24 cellular contexts compared by ENCODE assay signal in the genomic region with DNA sequence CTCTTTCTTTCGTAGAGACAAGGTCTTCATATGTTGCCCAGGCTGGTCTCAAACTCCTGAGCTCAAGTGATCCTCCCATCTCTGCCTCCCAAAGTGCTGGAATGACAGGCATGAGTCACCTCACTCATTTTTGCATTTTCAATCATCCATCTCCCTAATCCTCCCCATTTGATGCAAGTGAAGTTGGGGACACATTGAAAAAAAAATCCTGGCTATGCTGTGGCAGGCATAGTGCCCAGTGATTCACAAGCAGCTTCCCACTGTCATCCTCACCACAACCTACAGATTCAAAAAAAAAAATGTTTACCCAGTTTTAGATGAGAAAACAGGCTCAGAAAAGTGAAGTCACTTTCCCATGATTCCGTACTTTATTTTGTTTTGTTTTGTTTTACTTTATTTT. TPM values are rescaled to one million over a fixed set of nuclear protein-coding genes. Genes with fewer than 3 reads are reported as not detected.
DNase-seq lines count a peak whose midpoint lies in the region; ATAC-seq and TF ChIP-seq lines count a peak whose summit lies in the region.
"Had no signal": no experiment of that assay in that cellular context is flagged by ENCODE, and none has a peak within 500 bp of the region (broad histone marks: within the 10 kb centered on the region; RNA-seq: fewer than 3 reads in every experiment).

No MANE protein-coding gene starts in this region.

- no TSS peak for BruUV-seq in A673 (replicated peaks; lab: Mats Ljungman, UMichigan)

- no peak overlapping the region for H3K27ac ChIP-seq in A673 (ENCODE audit: low read depth, low read length, poor library complexity, severe bottlenecking)
- no peak overlapping the region for H3K27ac ChIP-seq in upper lobe of right lung
- H3K27ac ChIP-seq: 22Rv1, GM23248 had no signal

- no peak for TF ChIP-seq CTCF in A673 (conservative IDR thresholded peaks at IDR 0.05; ENCODE audit: low read depth, low read length)
- no peak for TF ChIP-seq CTCF in upper lobe of right lung (IDR thresholded peaks at IDR 0.05)
- TF ChIP-seq CTCF in activated CD8-positive, alpha-beta T cell treated with anti-CD3 and anti-CD28 coated beads for 36 hours (IDR thresholded peaks at IDR 0.05), result no peak

- H3K27ac Mint-ChIP-seq in activated CD8-positive, alpha-beta T cell treated with anti-CD3 and anti-CD28 coated beads for 36 hours, result no peak overlapping the region
- H3K27ac Mint-ChIP-seq: CD4-positive, alpha-beta memory T cell had no signal

- H3K27me3 Mint-ChIP-seq in activated CD8-positive, alpha-beta T cell treated with anti-CD3 and anti-CD28 coated beads for 36 hours, result no peaks in the 10 kb centered on the region
- H3K27me3 Mint-ChIP-seq: CD4-positive, alpha-beta memory T cell had no signal

- H3K4me3 ChIP-seq in A673 (ENCODE audit: low read depth, low read length, poor library complexity, severe bottlenecking), result no peak overlapping the region
- no peak overlapping the region for H3K4me3 ChIP-seq in upper lobe of right lung
- H3K4me3 ChIP-seq: GM12878, GM23248 had no signal

- H3K4me1 ChIP-seq in A673 (ENCODE audit: insufficient read depth, low read length, poor library complexity, severe bottlenecking), result no peaks in the 10 kb centered on the region
- H3K4me1 ChIP-seq in upper lobe of right lung, result no peaks in the 10 kb centered on the region

- intact Hi-C loops in A673 (cut with micrococcal nuclease; ENCODE audit: unreplicated experiment), result no loop called here
- intact Hi-C loops in posterior vena cava (cut with DNase I), result no loop called here
- intact Hi-C loops in upper lobe of right lung (cut with DNase I), result no loop called here
- intact Hi-C loops in activated CD8-positive, alpha-beta T cell treated with anti-CD3 and anti-CD28 coated beads for 36 hours (cut with micrococcal nuclease), result no loop called here

- CTCF ChIA-PET in A673 (lab: Charles Lee), result no interaction called here
- CTCF ChIA-PET in activated CD8-positive, alpha-beta T cell treated with anti-CD3 and anti-CD28 coated beads for 36 hours (lab: Charles Lee), result no interaction called here

- no peak for ATAC-seq in upper lobe of right lung
- no peak for ATAC-seq in activated CD8-positive, alpha-beta T cell treated with anti-CD3 and anti-CD28 coated beads for 36 hours
- ATAC-seq: GM12878 had no signal

- no peaks in the 10 kb centered on the region for H3K4me1 Mint-ChIP-seq in activated CD8-positive, alpha-beta T cell treated with anti-CD3 and anti-CD28 coated beads for 36 hours (ENCODE audit: low read depth)
- H3K4me1 Mint-ChIP-seq: CD4-positive, alpha-beta memory T cell had no signal

- H3K9me3 ChIP-seq in A673 (ENCODE audit: low read depth, low read length, poor library complexity, severe bottlenecking) (no peaks in the 10 kb centered on the region), upper lobe of right lung (no peaks in the 10 kb centered on the region)

- POLR2A ChIA-PET in A673 (lab: Charles Lee; ENCODE audit: low non-redundant PET), result interaction anchor here (0.8 kb wide), 1 partner anchor 534 kb away, joined by 21 read pairs; no protein-coding TSS in a partner anchor
- POLR2A ChIA-PET in activated CD8-positive, alpha-beta T cell treated with anti-CD3 and anti-CD28 coated beads for 36 hours (lab: Charles Lee), result no interaction called here

- peaks cover 19% of the 10 kb centered on the region for H3K9me3 Mint-ChIP-seq in activated CD8-positive, alpha-beta T cell treated with anti-CD3 and anti-CD28 coated beads for 36 hours

- no peak overlapping the region for H3K4me3 Mint-ChIP-seq in activated CD8-positive, alpha-beta T cell treated with anti-CD3 and anti-CD28 coated beads for 36 hours
- H3K4me3 Mint-ChIP-seq: CD4-positive, alpha-beta memory T cell had no signal

- H3K27me3 ChIP-seq in A673 (replicated peaks; ENCODE audit: insufficient read depth, low read depth, low read length, poor library complexity), result no peaks in the 10 kb centered on the region
- H3K27me3 ChIP-seq in upper lobe of right lung, result peaks cover 3% of the 10 kb centered on the region

- H3K36me3 ChIP-seq in A673 (ENCODE audit: insufficient read depth, low read length, poor library complexity, severe bottlenecking) (no peaks in the 10 kb centered on the region), upper lobe of right lung (no peaks in the 10 kb centered on the region)

- DNase-seq in A673 (ENCODE audit: low spot score) (peak; percentile 35), LHCN-M2 (ENCODE audit: low read depth) (peak; percentile 38), inferior parietal cortex (ENCODE audit: extremely low spot score) (peak; percentile 33), posterior vena cava (ENCODE audit: low spot score) (peak; percentile 1), cerebellar nuclear complex (lab: John Stamatoyannopoulos, UW) (no peak), upper lobe of right lung (no peak), globus pallidus (ENCODE audit: low spot score) (no peak)
- no peak for DNase-seq in activated CD8-positive, alpha-beta T cell treated with anti-CD3 and anti-CD28 coated beads for 36 hours
- DNase-seq: ACHN; AML-193; Calu3; CD4-positive, alpha-beta memory T cell; COR-L47; DMS53; DND-41; EL; GDM1; GM23248; H7; HCEC 1CT had no signal

- H3K36me3 Mint-ChIP-seq in activated CD8-positive, alpha-beta T cell treated with anti-CD3 and anti-CD28 coated beads for 36 hours (ENCODE audit: low read depth), result peaks cover 1% of the 10 kb centered on the region

RNA-seq across cellular contexts. Expression of a gene that starts 44.7 kb away (rescaled TPM):
- total RNA-seq in A673 (2021), result not detected in 2 replicates
- total RNA-seq in LHCN-M2 (2014; rRNA removed), result not detected in 2 replicates
- polyA plus RNA-seq in LHCN-M2 (2012), result not detected
- total RNA-seq in posterior vena cava, result not detected
- total RNA-seq in upper lobe of right lung, result not detected
- total RNA-seq in activated CD8-positive, alpha-beta T cell treated with anti-CD3 and anti-CD28 coated beads for 36 hours, result not detected
- total RNA-seq: Calu3; CD4-positive, alpha-beta memory T cell; GM12878; GM23248; H1; H7 had no signal
- polyA plus RNA-seq: BJ; CD4-positive, alpha-beta memory T cell; GM12878; GM23248; H1 had no signal

Comparison
In these comparisons a context has a peak if more than half of its experiments do, and no peak if none do; other contexts are left out.
1. DNase-seq: peak in A673 (single experiment), LHCN-M2 (single experiment), inferior parietal cortex (single experiment) and posterior vena cava (single experiment); none in cerebellar nuclear complex (0 of 2), upper lobe of right lung (single experiment), activated CD8-positive, alpha-beta T cell treated with anti-CD3 and anti-CD28 coated beads for 36 hours (single experiment) and globus pallidus (single experiment).